Comparison of ENCODE assay signal across 26 cellular contexts in genomic region chrX:20585782-20586181, GRCh38.
"Had no signal": no experiment of that assay in that cellular context is flagged by ENCODE, and none has a peak within 500 bp of the region (broad histone marks: within the 10 kb centered on the region; RNA-seq: fewer than 3 reads in every experiment).

No MANE protein-coding gene starts in this region.

- H3K4me3 Mint-ChIP-seq: activated B cell treated with CpG ODN at 0.5 μM for 24 hours; activated naive CD4-positive, alpha-beta T cell treated with anti-CD3 and anti-CD28 coated beads for 36 hours; activated naive CD8-positive, alpha-beta T cell treated with anti-CD3 and anti-CD28 coated beads, Interleukin-2, amount 10 ng/mL, durations not matched to agents 7 days and 5 days; activated T-cell treated with anti-CD3 and anti-CD28 coated beads, Interleukin-2, amount 50 U/mL, for 72 hours; natural killer cell treated with Interleukin-12 subunit alpha and Interleukin-12 subunit beta and Interleukin-15 and Interleukin-18, amount 100 ng/mL, for 72 hours; T-helper 17 cell had no signal

- H3K4me3 ChIP-seq: body of pancreas, gastroesophageal sphincter, lung, prostate gland, spleen, testis had no signal

- H3K4me1 Mint-ChIP-seq: activated B cell treated with CpG ODN at 0.5 μM for 24 hours; activated naive CD8-positive, alpha-beta T cell treated with anti-CD3 and anti-CD28 coated beads, Interleukin-2, amount 10 ng/mL, durations not matched to agents 7 days and 5 days; T-helper 17 cell had no signal

- H3K27ac Mint-ChIP-seq: activated B cell treated with CpG ODN at 0.5 μM for 24 hours; activated naive CD4-positive, alpha-beta T cell treated with anti-CD3 and anti-CD28 coated beads for 36 hours; activated naive CD8-positive, alpha-beta T cell treated with anti-CD3 and anti-CD28 coated beads, Interleukin-2, amount 10 ng/mL, durations not matched to agents 7 days and 5 days; activated T-cell treated with anti-CD3 and anti-CD28 coated beads, Interleukin-2, amount 50 U/mL, for 72 hours; natural killer cell treated with Interleukin-12 subunit alpha and Interleukin-12 subunit beta and Interleukin-15 and Interleukin-18, amount 100 ng/mL, for 72 hours; T-helper 17 cell had no signal

- ATAC-seq: activated T-cell treated with anti-CD3 and anti-CD28 coated beads, Interleukin-2, amount 50 U/mL, for 72 hours; body of pancreas; esophagus mucosa; gastroesophageal sphincter; left colon; natural killer cell treated with Interleukin-12 subunit alpha and Interleukin-12 subunit beta and Interleukin-15 and Interleukin-18, amount 100 ng/mL, for 72 hours; T-helper 17 cell had no signal

- H3K36me3 Mint-ChIP-seq: activated naive CD8-positive, alpha-beta T cell treated with anti-CD3 and anti-CD28 coated beads, Interleukin-2, amount 10 ng/mL, durations not matched to agents 7 days and 5 days; natural killer cell treated with Interleukin-12 subunit alpha and Interleukin-12 subunit beta and Interleukin-15 and Interleukin-18, amount 100 ng/mL, for 72 hours had no signal

- DNase-seq: activated B cell treated with CpG ODN at 0.5 μM for 24 hours; activated CD4-positive, alpha-beta T cell treated with anti-CD3 and anti-CD28 coated beads for 4 hours; activated CD4-positive, alpha-beta T cell treated with anti-CD3 and anti-CD28 coated beads, Interleukin-2, amount 50 U/mL, for 48 hours; activated effector memory CD4-positive, alpha-beta T cell treated with Interleukin-2 at 50 U/mL for 16 hours; activated naive CD4-positive, alpha-beta T cell treated with anti-CD3 and anti-CD28 coated beads for 36 hours; activated naive CD8-positive, alpha-beta T cell treated with anti-CD3 and anti-CD28 coated beads, Interleukin-2, amount 10 ng/mL, durations not matched to agents 7 days and 5 days; activated T-cell treated with anti-CD3 and anti-CD28 coated beads, Interleukin-2, amount 50 U/mL, for 72 hours; amygdala; body of pancreas; dermis blood vessel endothelial cell; effector memory CD4-positive, alpha-beta T cell; head of caudate nucleus; hypothalamus; left colon; midbrain; spleen; stimulated activated CD4-positive, alpha-beta T cell treated with anti-CD3 and anti-CD28 coated beads, Interleukin-4, amount 100 ng/mL, for 1 hour; stimulated activated naive CD4-positive, alpha-beta T cell; SW 1271; T-helper 17 cell; testis had no signal

- H3K27me3 ChIP-seq: body of pancreas, gastroesophageal sphincter, spleen, testis had no signal

- H3K27ac ChIP-seq: body of pancreas, gastroesophageal sphincter, prostate gland, spleen, testis had no signal

- H3K9me3 Mint-ChIP-seq: activated naive CD4-positive, alpha-beta T cell treated with anti-CD3 and anti-CD28 coated beads for 36 hours had no signal

- H3K27me3 Mint-ChIP-seq: activated B cell treated with CpG ODN at 0.5 μM for 24 hours; activated naive CD8-positive, alpha-beta T cell treated with anti-CD3 and anti-CD28 coated beads, Interleukin-2, amount 10 ng/mL, durations not matched to agents 7 days and 5 days; T-helper 17 cell had no signal
